ENCODE assay signal across 24 cellular contexts in the genomic region with DNA sequence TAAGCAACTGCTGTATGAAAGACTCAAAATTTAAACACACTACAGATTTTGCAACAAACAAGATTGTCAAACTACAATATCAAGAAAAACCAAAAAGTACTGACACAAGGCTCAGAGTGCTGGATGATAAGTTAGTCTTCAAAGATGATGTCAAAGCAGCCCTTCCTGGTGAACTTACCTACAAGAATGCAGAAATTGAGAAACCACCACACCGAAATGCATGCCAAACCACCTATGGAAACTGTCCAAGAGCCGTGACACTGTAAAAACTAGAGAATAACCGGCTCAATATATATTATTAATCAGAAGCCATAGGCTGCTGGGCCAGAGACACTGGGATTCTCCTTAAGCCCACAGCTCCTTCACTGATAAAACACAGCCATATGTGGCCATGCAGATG. TPM values are rescaled to one million over a fixed set of nuclear protein-coding genes. Genes with fewer than 3 reads are reported as not detected.
DNase-seq lines count a peak whose midpoint lies in the region; ATAC-seq and TF ChIP-seq lines count a peak whose summit lies in the region.
"Had no signal": no experiment of that assay in that cellular context is flagged by ENCODE, and none has a peak within 500 bp of the region (broad histone marks: within the 10 kb centered on the region; RNA-seq: fewer than 3 reads in every experiment).

No MANE protein-coding gene starts in this region.

- H3K9me3 Mint-ChIP-seq in activated CD8-positive, alpha-beta T cell treated with anti-CD3 and anti-CD28 coated beads for 36 hours: no peaks in the 10 kb centered on the region
- H3K9me3 Mint-ChIP-seq in activated CD8-positive, alpha-beta T cell treated with anti-CD3 and anti-CD28 coated beads, Interleukin-2, amount 10 ng/mL, durations not matched to agents 7 days and 5 days (ENCODE audit: insufficient read depth): no peaks in the 10 kb centered on the region
- H3K9me3 Mint-ChIP-seq in endothelial cell (ENCODE audit: unreplicated experiment): no peaks in the 10 kb centered on the region
- peaks cover 3% of the 10 kb centered on the region for H3K9me3 Mint-ChIP-seq in natural killer cell treated with Interleukin-12 subunit alpha and Interleukin-12 subunit beta and Interleukin-15 and Interleukin-18, amount 100 ng/mL, for 72 hours
- H3K9me3 Mint-ChIP-seq: activated T-helper 17 cell treated with anti-CD3 and anti-CD28 coated beads, Interleukin-2, amount 50 U/mL, for 72 hours; CD4-positive, alpha-beta T cell; stimulated activated naive CD8-positive, alpha-beta T cell treated with anti-CD3 and anti-CD28 coated beads, Interleukin-15, Interleukin-2, amounts not matched to agents 100 ng/mL and 50 ng/mL, for 24 hours had no signal

- no peaks in the 10 kb centered on the region for H3F3A ChIP-seq in MM.1S (ENCODE audit: insufficient read depth, low read length)

- no peaks in the 10 kb centered on the region for H3K79me2 ChIP-seq in MM.1S (ENCODE audit: low read length)

- H4K20me1 ChIP-seq in MM.1S (ENCODE audit: insufficient read depth, low read length): no peaks in the 10 kb centered on the region

- CTCF ChIA-PET in activated CD8-positive, alpha-beta T cell treated with anti-CD3 and anti-CD28 coated beads for 36 hours (lab: Charles Lee): interaction anchor here (0.8 to 3.9 kb wide), 2 partner anchors 17 to 19 kb away, joined by 4 to 14 read pairs; no protein-coding TSS in a partner anchor
- CTCF ChIA-PET in activated CD8-positive, alpha-beta T cell treated with anti-CD3 and anti-CD28 coated beads, Interleukin-2, amount 10 ng/mL, durations not matched to agents 7 days and 5 days (lab: Charles Lee): interaction anchor here (7.7 kb wide), 1 partner anchor 22 kb away, joined by 41 read pairs; no protein-coding TSS in a partner anchor
- CTCF ChIA-PET in RWPE1 (lab: Yijun Ruan, JAX): interaction anchor here (0.6 kb wide), 1 partner anchor 1434 kb away, joined by 3 read pairs; no protein-coding TSS in a partner anchor

- H3K27ac Mint-ChIP-seq in activated CD8-positive, alpha-beta T cell treated with anti-CD3 and anti-CD28 coated beads for 36 hours: peak overlapping the region; percentile 30
- no peak overlapping the region for H3K27ac Mint-ChIP-seq in activated CD8-positive, alpha-beta T cell treated with anti-CD3 and anti-CD28 coated beads, Interleukin-2, amount 10 ng/mL, durations not matched to agents 7 days and 5 days
- H3K27ac Mint-ChIP-seq in endothelial cell (ENCODE audit: unreplicated experiment): peak overlapping the region; percentile 100
- peak overlapping the region; percentile 84 to 88 for H3K27ac Mint-ChIP-seq in natural killer cell treated with Interleukin-12 subunit alpha and Interleukin-12 subunit beta and Interleukin-15 and Interleukin-18, amount 100 ng/mL, for 72 hours
- H3K27ac Mint-ChIP-seq: activated T-helper 17 cell treated with anti-CD3 and anti-CD28 coated beads, Interleukin-2, amount 50 U/mL, for 72 hours; CD4-positive, alpha-beta T cell; stimulated activated naive CD8-positive, alpha-beta T cell treated with anti-CD3 and anti-CD28 coated beads, Interleukin-15, Interleukin-2, amounts not matched to agents 100 ng/mL and 50 ng/mL, for 24 hours had no signal

- H3K4me3 ChIP-seq in MM.1S (ENCODE audit: low read length): no peak overlapping the region
- H3K4me3 ChIP-seq: adrenal gland, gastroesophageal sphincter, right lobe of liver had no signal

- no peak for ATAC-seq in activated CD8-positive, alpha-beta T cell treated with anti-CD3 and anti-CD28 coated beads for 36 hours
- ATAC-seq in activated CD8-positive, alpha-beta T cell treated with anti-CD3 and anti-CD28 coated beads, Interleukin-2, amount 10 ng/mL, durations not matched to agents 7 days and 5 days: no peak
- no peak for ATAC-seq in natural killer cell treated with Interleukin-12 subunit alpha and Interleukin-12 subunit beta and Interleukin-15 and Interleukin-18, amount 100 ng/mL, for 72 hours
- ATAC-seq: gastroesophageal sphincter, left ventricle myocardium superior had no signal

- H3K9me3 ChIP-seq in MM.1S (replicated peaks; ENCODE audit: insufficient read depth, low read length): no peaks in the 10 kb centered on the region
- H3K9me3 ChIP-seq: adrenal gland, gastroesophageal sphincter, neutrophil, right lobe of liver had no signal

- no peaks in the 10 kb centered on the region for H3K36me3 ChIP-seq in MM.1S (replicated peaks; ENCODE audit: insufficient read depth, low read length)
- H3K36me3 ChIP-seq: adrenal gland, neutrophil had no signal

- H3K4me1 Mint-ChIP-seq in activated CD8-positive, alpha-beta T cell treated with anti-CD3 and anti-CD28 coated beads for 36 hours (ENCODE audit: low read depth): peaks cover 24% of the 10 kb centered on the region
- peaks cover 18% of the 10 kb centered on the region for H3K4me1 Mint-ChIP-seq in activated CD8-positive, alpha-beta T cell treated with anti-CD3 and anti-CD28 coated beads, Interleukin-2, amount 10 ng/mL, durations not matched to agents 7 days and 5 days (ENCODE audit: low read depth)
- peaks cover 46% of the 10 kb centered on the region for H3K4me1 Mint-ChIP-seq in endothelial cell (ENCODE audit: unreplicated experiment)
- H3K4me1 Mint-ChIP-seq in natural killer cell treated with Interleukin-12 subunit alpha and Interleukin-12 subunit beta and Interleukin-15 and Interleukin-18, amount 100 ng/mL, for 72 hours (ENCODE audit: low read depth in 2 of 2): peaks cover 46 to 58% of the 10 kb centered on the region in 2 donors

- H3K4me1 ChIP-seq in MM.1S (ENCODE audit: low read length): no peaks in the 10 kb centered on the region
- H3K4me1 ChIP-seq: right lobe of liver had no signal

- no peaks in the 10 kb centered on the region for H3K9me2 ChIP-seq in MM.1S (replicated peaks; ENCODE audit: insufficient read depth, low read length)

- H3K4me3 Mint-ChIP-seq in activated CD8-positive, alpha-beta T cell treated with anti-CD3 and anti-CD28 coated beads for 36 hours: no peak overlapping the region
- no peak overlapping the region for H3K4me3 Mint-ChIP-seq in activated CD8-positive, alpha-beta T cell treated with anti-CD3 and anti-CD28 coated beads, Interleukin-2, amount 10 ng/mL, durations not matched to agents 7 days and 5 days
- no peak overlapping the region for H3K4me3 Mint-ChIP-seq in endothelial cell (ENCODE audit: unreplicated experiment)
- H3K4me3 Mint-ChIP-seq in natural killer cell treated with Interleukin-12 subunit alpha and Interleukin-12 subunit beta and Interleukin-15 and Interleukin-18, amount 100 ng/mL, for 72 hours: peak overlapping the region; percentile 63
- H3K4me3 Mint-ChIP-seq: activated T-helper 17 cell treated with anti-CD3 and anti-CD28 coated beads, Interleukin-2, amount 50 U/mL, for 72 hours; CD4-positive, alpha-beta T cell; stimulated activated naive CD8-positive, alpha-beta T cell treated with anti-CD3 and anti-CD28 coated beads, Interleukin-15, Interleukin-2, amounts not matched to agents 100 ng/mL and 50 ng/mL, for 24 hours had no signal

- H3K27me3 Mint-ChIP-seq in activated CD8-positive, alpha-beta T cell treated with anti-CD3 and anti-CD28 coated beads for 36 hours: no peaks in the 10 kb centered on the region
- no peaks in the 10 kb centered on the region for H3K27me3 Mint-ChIP-seq in activated CD8-positive, alpha-beta T cell treated with anti-CD3 and anti-CD28 coated beads, Interleukin-2, amount 10 ng/mL, durations not matched to agents 7 days and 5 days (ENCODE audit: low read depth)
- H3K27me3 Mint-ChIP-seq in endothelial cell (ENCODE audit: unreplicated experiment): no peaks in the 10 kb centered on the region
- H3K27me3 Mint-ChIP-seq in natural killer cell treated with Interleukin-12 subunit alpha and Interleukin-12 subunit beta and Interleukin-15 and Interleukin-18, amount 100 ng/mL, for 72 hours: no peaks in the 10 kb centered on the region
- H3K27me3 Mint-ChIP-seq: activated T-helper 17 cell treated with anti-CD3 and anti-CD28 coated beads, Interleukin-2, amount 50 U/mL, for 72 hours; CD4-positive, alpha-beta T cell; stimulated activated naive CD8-positive, alpha-beta T cell treated with anti-CD3 and anti-CD28 coated beads, Interleukin-15, Interleukin-2, amounts not matched to agents 100 ng/mL and 50 ng/mL, for 24 hours had no signal

- H3K9ac ChIP-seq in MM.1S (ENCODE audit: low read length): no peak overlapping the region

- TF ChIP-seq CTCF in activated CD8-positive, alpha-beta T cell treated with anti-CD3 and anti-CD28 coated beads for 36 hours (IDR thresholded peaks at IDR 0.05): no peak
- no peak for TF ChIP-seq CTCF in RWPE1 (conservative IDR thresholded peaks at IDR 0.05; ENCODE audit: low read depth)
- no peak for TF ChIP-seq CTCF in endothelial cell (IDR thresholded peaks at IDR 0.05; ENCODE audit: unreplicated experiment)
- no peak for TF ChIP-seq CTCF in MM.1S (IDR thresholded peaks at IDR 0.05; ENCODE audit: low read length)

- peak overlapping the region; percentile 82 for H3K27ac ChIP-seq in RWPE1
- H3K27ac ChIP-seq in MM.1S (ENCODE audit: low read length): no peak overlapping the region
- H3K27ac ChIP-seq: adrenal gland, gastroesophageal sphincter, neutrophil, right lobe of liver, VCaP had no signal

- DNase-seq in activated CD8-positive, alpha-beta T cell treated with anti-CD3 and anti-CD28 coated beads for 36 hours: no peak
- DNase-seq in activated CD8-positive, alpha-beta T cell treated with anti-CD3 and anti-CD28 coated beads, Interleukin-2, amount 10 ng/mL, durations not matched to agents 7 days and 5 days: no peak
- DNase-seq in RWPE1 (ENCODE audit: low spot score) (peak; percentile 23), endothelial cell (ENCODE audit: low spot score) (no peak), MM.1S (no peak), pons (ENCODE audit: low spot score) (no peak), putamen (ENCODE audit: low spot score) (no peak)
- no peak for DNase-seq in natural killer cell treated with Interleukin-12 subunit alpha and Interleukin-12 subunit beta and Interleukin-15 and Interleukin-18, amount 100 ng/mL, for 72 hours (ENCODE audit: low spot score)
- DNase-seq: activated CD4-positive, alpha-beta T cell treated with anti-CD3 and anti-CD28 coated beads, Interleukin-2, amount 50 U/mL, for 48 hours; adrenal gland; CD4-positive, alpha-beta T cell; DMS153; left ventricle myocardium superior; NCI-H1436 treated with DMSO at 0.1 percent for 48 hours; right lobe of liver; trophoblast cell had no signal

- intact Hi-C loops in activated CD8-positive, alpha-beta T cell treated with anti-CD3 and anti-CD28 coated beads for 36 hours (cut with micrococcal nuclease): no loop called here

- no peak overlapping the region for H2AFZ ChIP-seq in MM.1S (ENCODE audit: low read length)

- H3K4me2 ChIP-seq in MM.1S (ENCODE audit: low read depth, low read length): no peak overlapping the region

- H3K36me3 Mint-ChIP-seq in activated CD8-positive, alpha-beta T cell treated with anti-CD3 and anti-CD28 coated beads for 36 hours (ENCODE audit: low read depth): peaks cover 13% of the 10 kb centered on the region
- peaks cover 40% of the 10 kb centered on the region for H3K36me3 Mint-ChIP-seq in activated CD8-positive, alpha-beta T cell treated with anti-CD3 and anti-CD28 coated beads, Interleukin-2, amount 10 ng/mL, durations not matched to agents 7 days and 5 days (ENCODE audit: low read depth)
- H3K36me3 Mint-ChIP-seq in endothelial cell (ENCODE audit: low read depth, unreplicated experiment): peaks cover 22% of the 10 kb centered on the region
- peaks cover 15% of the 10 kb centered on the region for H3K36me3 Mint-ChIP-seq in natural killer cell treated with Interleukin-12 subunit alpha and Interleukin-12 subunit beta and Interleukin-15 and Interleukin-18, amount 100 ng/mL, for 72 hours

- POLR2A ChIA-PET in activated CD8-positive, alpha-beta T cell treated with anti-CD3 and anti-CD28 coated beads for 36 hours (lab: Charles Lee): no interaction called here
- POLR2A ChIA-PET in activated CD8-positive, alpha-beta T cell treated with anti-CD3 and anti-CD28 coated beads, Interleukin-2, amount 10 ng/mL, durations not matched to agents 7 days and 5 days (lab: Charles Lee): interaction anchor here (2.0 kb wide), 1 partner anchor 25 kb away, joined by 4 read pairs; a partner anchor contains a TSS
- POLR2A ChIA-PET in RWPE1 (lab: Yijun Ruan, JAX; ENCODE audit: low non-redundant PET): no interaction called here

- no peaks in the 10 kb centered on the region for H3K27me3 ChIP-seq in MM.1S (replicated peaks; ENCODE audit: insufficient read depth, low read length)
- H3K27me3 ChIP-seq: adrenal gland, gastroesophageal sphincter, neutrophil, right lobe of liver had no signal

RNA-seq across cellular contexts. Expression of a gene that starts 25.3 kb away (rescaled TPM):
- 10 to 100 TPM; 28.6 to 32.2 TPM for total RNA-seq in activated CD8-positive, alpha-beta T cell treated with anti-CD3 and anti-CD28 coated beads for 36 hours
- total RNA-seq in activated CD8-positive, alpha-beta T cell treated with anti-CD3 and anti-CD28 coated beads, Interleukin-2, amount 10 ng/mL, durations not matched to agents 7 days and 5 days: 10 to 100 TPM; 22.9 to 23.3 TPM
- 77.0 TPM for total RNA-seq in endothelial cell (ENCODE audit: unreplicated experiment)
- 10 to 100 TPM; 24.7 to 40.0 TPM for total RNA-seq in natural killer cell treated with Interleukin-12 subunit alpha and Interleukin-12 subunit beta and Interleukin-15 and Interleukin-18, amount 100 ng/mL, for 72 hours

RNA-seq across cellular contexts. Expression of a gene that starts 31.5 kb away (rescaled TPM):
- not detected for total RNA-seq in activated CD8-positive, alpha-beta T cell treated with anti-CD3 and anti-CD28 coated beads for 36 hours
- not detected for total RNA-seq in activated CD8-positive, alpha-beta T cell treated with anti-CD3 and anti-CD28 coated beads, Interleukin-2, amount 10 ng/mL, durations not matched to agents 7 days and 5 days
- total RNA-seq in endothelial cell (ENCODE audit: unreplicated experiment): 0.33 TPM
- total RNA-seq in natural killer cell treated with Interleukin-12 subunit alpha and Interleukin-12 subunit beta and Interleukin-15 and Interleukin-18, amount 100 ng/mL, for 72 hours: under 1 TPM in 1 of 2 donors, not detected in 1; 0.17 TPM
- total RNA-seq: adrenal gland, chondrocyte, gastroesophageal sphincter, left ventricle myocardium superior, LHCN-M2, mucosa of gallbladder, right lobe of liver had no signal
